ENCODE assay signal across 18 cellular contexts in the genomic region with DNA sequence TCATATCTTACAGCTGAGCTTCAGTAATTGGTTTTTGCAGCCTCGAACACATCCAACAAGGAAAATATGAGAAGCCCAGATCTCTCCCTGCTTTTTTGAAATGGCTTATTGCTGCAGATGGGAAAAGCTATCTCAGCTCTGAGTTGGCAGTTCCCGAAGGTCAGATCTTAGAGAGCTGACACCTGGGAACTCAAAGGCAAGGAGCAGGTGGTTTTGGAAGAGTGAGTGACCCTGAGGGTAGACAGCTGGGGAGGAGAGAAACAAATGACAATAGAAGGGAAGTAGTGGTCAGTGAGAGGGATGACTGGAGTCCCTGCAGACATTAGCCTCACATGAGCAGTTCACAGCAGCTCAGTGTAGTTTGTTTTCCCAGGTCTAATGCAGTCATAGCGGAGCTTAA.
"Had no signal": no experiment of that assay in that cellular context is flagged by ENCODE, and none has a peak within 500 bp of the region (broad histone marks: within the 10 kb centered on the region; RNA-seq: fewer than 3 reads in every experiment).

No MANE protein-coding gene starts in this region.

- H3K27me3 Mint-ChIP-seq: stimulated activated naive CD8-positive, alpha-beta T cell treated with anti-CD3 and anti-CD28 coated beads, Interleukin-15, Interleukin-2, amounts not matched to agents 100 ng/mL and 50 ng/mL, for 24 hours had no signal

- DNase-seq: activated CD4-positive, alpha-beta memory T cell treated with anti-CD3 and anti-CD28 coated beads, Interleukin-2, amount 10 ng/mL, durations not matched to agents 7 days and 5 days; activated CD4-positive, alpha-beta T cell treated with anti-CD3 and anti-CD28 coated beads for 36 hours; activated effector memory CD4-positive, alpha-beta T cell treated with Interleukin-2 at 50 U/mL for 16 hours; activated naive CD4-positive, alpha-beta T cell treated with anti-CD3 and anti-CD28 coated beads, Interleukin-2, amount 50 U/mL, for 16 hours; activated T-cell treated with anti-CD3 and anti-CD28 coated beads, Interleukin-2, amount 50 U/mL, for 4 hours; dorsolateral prefrontal cortex; naive thymus-derived CD4-positive, alpha-beta T cell; posterior cingulate gyrus; right cardiac atrium; stimulated activated CD4-positive, alpha-beta T cell treated with anti-CD3 and anti-CD28 coated beads, Interleukin-4, amount 100 ng/mL, for 4 hours; stimulated activated CD8-positive, alpha-beta memory T cell treated with anti-CD3 and anti-CD28 coated beads, Interleukin-4, amount 100 ng/mL, for 48 hours; T-helper 1 cell; WERI-Rb-1 had no signal

- H3K36me3 ChIP-seq: cardiac muscle cell, WERI-Rb-1 had no signal

- H3K4me3 Mint-ChIP-seq: activated CD4-positive, alpha-beta memory T cell treated with anti-CD3 and anti-CD28 coated beads, Interleukin-2, amount 10 ng/mL, durations not matched to agents 7 days and 5 days; activated CD4-positive, alpha-beta T cell treated with anti-CD3 and anti-CD28 coated beads for 36 hours; activated T-cell treated with anti-CD3 and anti-CD28 coated beads, Interleukin-2, amount 50 U/mL, for 4 hours; naive thymus-derived CD4-positive, alpha-beta T cell; stimulated activated naive CD8-positive, alpha-beta T cell treated with anti-CD3 and anti-CD28 coated beads, Interleukin-15, Interleukin-2, amounts not matched to agents 100 ng/mL and 50 ng/mL, for 24 hours; type B pancreatic cell had no signal

- H3K27ac ChIP-seq: cardiac muscle cell, dorsolateral prefrontal cortex, WERI-Rb-1 had no signal

- H3K27me3 ChIP-seq: cardiac muscle cell, dorsolateral prefrontal cortex had no signal

- H3K36me3 Mint-ChIP-seq: naive thymus-derived CD4-positive, alpha-beta T cell; type B pancreatic cell had no signal

- H3K9me3 Mint-ChIP-seq: activated CD4-positive, alpha-beta memory T cell treated with anti-CD3 and anti-CD28 coated beads, Interleukin-2, amount 10 ng/mL, durations not matched to agents 7 days and 5 days; activated T-cell treated with anti-CD3 and anti-CD28 coated beads, Interleukin-2, amount 50 U/mL, for 4 hours; stimulated activated naive CD8-positive, alpha-beta T cell treated with anti-CD3 and anti-CD28 coated beads, Interleukin-15, Interleukin-2, amounts not matched to agents 100 ng/mL and 50 ng/mL, for 24 hours had no signal

- H3K4me1 Mint-ChIP-seq: activated CD4-positive, alpha-beta memory T cell treated with anti-CD3 and anti-CD28 coated beads, Interleukin-2, amount 10 ng/mL, durations not matched to agents 7 days and 5 days; activated CD4-positive, alpha-beta T cell treated with anti-CD3 and anti-CD28 coated beads for 36 hours; naive thymus-derived CD4-positive, alpha-beta T cell had no signal

- H3K4me3 ChIP-seq: cardiac muscle cell, dorsolateral prefrontal cortex, smooth muscle cell had no signal

- ATAC-seq: activated CD4-positive, alpha-beta T cell treated with anti-CD3 and anti-CD28 coated beads for 36 hours; activated T-cell treated with anti-CD3 and anti-CD28 coated beads, Interleukin-2, amount 50 U/mL, for 4 hours; left lobe of liver; naive thymus-derived CD4-positive, alpha-beta T cell; right cardiac atrium had no signal

- H3K27ac Mint-ChIP-seq: activated CD4-positive, alpha-beta memory T cell treated with anti-CD3 and anti-CD28 coated beads, Interleukin-2, amount 10 ng/mL, durations not matched to agents 7 days and 5 days; activated CD4-positive, alpha-beta T cell treated with anti-CD3 and anti-CD28 coated beads for 36 hours; naive thymus-derived CD4-positive, alpha-beta T cell; stimulated activated naive CD8-positive, alpha-beta T cell treated with anti-CD3 and anti-CD28 coated beads, Interleukin-15, Interleukin-2, amounts not matched to agents 100 ng/mL and 50 ng/mL, for 24 hours; type B pancreatic cell had no signal
